In genomic region chr11:126522606-126523005, GRCh38 we compare ENCODE assay signal across 3 cellular contexts.
"Had no signal": no experiment of that assay in that cellular context is flagged by ENCODE, and none has a peak within 500 bp of the region (broad histone marks: within the 10 kb centered on the region; RNA-seq: fewer than 3 reads in every experiment).

No MANE protein-coding gene starts in this region.

- H3K9me3 Mint-ChIP-seq: GM23338, H9 had no signal

- DNase-seq: H9, HCEC 1CT had no signal

- H3K4me3 Mint-ChIP-seq: GM23338, H9 had no signal

- H3K4me3 ChIP-seq: GM23338 had no signal

- H3K27ac Mint-ChIP-seq: GM23338, H9 had no signal
